8 cellular contexts compared by ENCODE assay signal in the genomic region with DNA sequence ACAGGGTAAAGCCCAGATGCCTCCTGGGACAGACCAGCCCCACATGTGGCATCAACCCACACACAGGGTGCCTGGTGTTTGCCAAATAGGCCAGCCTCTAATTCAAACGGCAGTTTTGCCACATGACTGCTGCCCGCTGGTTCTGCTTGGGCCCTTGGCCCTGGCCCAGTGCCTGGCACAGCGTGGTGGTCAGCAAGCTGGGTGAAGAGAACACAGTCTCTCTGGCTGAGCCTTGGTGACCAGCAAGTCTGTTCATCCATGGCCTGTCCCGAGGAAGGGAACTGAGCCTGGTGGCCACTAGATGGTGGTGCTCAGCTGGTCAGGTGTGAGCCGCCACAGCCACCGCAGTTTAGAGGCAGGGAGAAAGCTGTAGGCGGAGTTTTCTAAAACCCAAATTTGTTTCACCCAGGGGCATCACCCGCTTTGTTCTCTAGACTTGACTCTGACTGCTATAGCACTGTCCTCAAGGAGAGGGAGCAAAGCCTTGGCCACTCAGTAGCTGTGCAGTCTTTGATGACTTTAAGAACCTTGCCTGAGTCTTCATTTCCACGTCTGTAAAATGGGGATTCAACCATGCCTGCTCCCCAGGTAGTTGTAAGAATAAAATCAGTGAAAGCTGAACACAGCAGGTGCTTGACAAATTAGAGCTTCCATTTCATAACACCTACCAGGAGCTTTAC. TPM values are rescaled to one million over a fixed set of nuclear protein-coding genes. Genes with fewer than 3 reads are reported as not detected.
DNase-seq lines count a peak whose midpoint lies in the region; ATAC-seq, FAIRE-seq and TF ChIP-seq lines count a peak whose summit lies in the region.

No MANE protein-coding gene starts in this region.

- H3K4me2 ChIP-seq in hepatocyte, result no peak overlapping the region

- H3K9me2 ChIP-seq in hepatocyte (replicated peaks; ENCODE audit: insufficient read depth), result no peaks in the 10 kb centered on the region

- H4K20me1 ChIP-seq in hepatocyte (ENCODE audit: insufficient read depth, poor library complexity, severe bottlenecking), result no peaks in the 10 kb centered on the region

- intact Hi-C loops in sciatic nerve (cut with DNase I), result loop anchor here (2.0 to 10.0 kb wide), 2 partner anchors 101 to 215 kb away; a partner anchor contains a TSS

- WGBS in hepatocyte (ENCODE audit: low lambda C conversion rate, missing lambda C conversion rate), result 11% methylated on average over 9 of the region's 9 CpGs

- ATAC-seq in sciatic nerve, result peak; percentile 95
- no peak for ATAC-seq in HG03039 (IDR thresholded peaks at IDR 0.05; ENCODE audit: unreplicated experiment)

- no peaks in the 10 kb centered on the region for H3K79me2 ChIP-seq in hepatocyte

- no peak for TF ChIP-seq POLR2A in H54 (IDR thresholded peaks at IDR 0.05; ENCODE audit: low read depth, low read length)

- H3K4me3 ChIP-seq in hepatocyte, result no peak overlapping the region

- peak; percentile 15 for FAIRE-seq in H54 (lab: Jason Lieb, UNC)

- no peaks in the 10 kb centered on the region for H3K9me3 ChIP-seq in hepatocyte (ENCODE audit: low read depth)

- peak; percentile 86 for TF ChIP-seq CTCF in hepatocyte (IDR thresholded peaks at IDR 0.05; ENCODE audit: poor library complexity)

- H3K36me3 ChIP-seq in hepatocyte (replicated peaks; ENCODE audit: insufficient read depth, low read depth), result no peaks in the 10 kb centered on the region

- H3K27ac ChIP-seq in hepatocyte, result no peak overlapping the region

- peaks cover 14% of the 10 kb centered on the region for H3K27me3 ChIP-seq in hepatocyte

- no peaks in the 10 kb centered on the region for H3K4me1 ChIP-seq in hepatocyte (ENCODE audit: insufficient read depth)

- no peak overlapping the region for H2AFZ ChIP-seq in hepatocyte

- DNase-seq in DMS153 treated with DMSO at 0.1 percent for 48 hours (lab: John Stamatoyannopoulos, UW; ENCODE audit: unreplicated experiment) (peak; percentile 73), H54 (ENCODE audit: insufficient read length, low spot score) (peak; percentile 98), NCI-H1436 treated with DMSO at 0.1 percent for 48 hours (lab: John Stamatoyannopoulos, UW) (peak; percentile 26), T-helper 22 cell (ENCODE audit: low read depth) (peak; percentile 23), astrocyte of the hippocampus (ENCODE audit: low read depth, low spot score) (peak; percentile 91), hepatocyte (ENCODE audit: low spot score) (peak; percentile 89), sciatic nerve (ENCODE audit: low spot score) (peak; percentile 85)

RNA-seq across cellular contexts. Expression of a gene that starts 4.7 kb away (rescaled TPM):
- total RNA-seq in hepatocyte, result 0.10 and 1.6 TPM in 2 replicates
- not detected in 2 replicates for polyA plus RNA-seq in hepatocyte
- 9.2 TPM for total RNA-seq in sciatic nerve

RNA-seq across cellular contexts. Expression of a gene that starts 20.8 kb away (rescaled TPM):
- total RNA-seq in hepatocyte (57.0 and 87.0 TPM in 2 replicates), sciatic nerve (75.2 TPM)
- 65.2 and 65.6 TPM in 2 replicates for polyA plus RNA-seq in hepatocyte

RNA-seq across cellular contexts. Expression of a gene that starts 27.5 kb away (rescaled TPM):
- 1.8 and 2.1 TPM in 2 replicates for total RNA-seq in hepatocyte
- 4.3 and 5.0 TPM in 2 replicates for polyA plus RNA-seq in hepatocyte
- 0.40 TPM for total RNA-seq in sciatic nerve

RNA-seq across cellular contexts. Expression of a gene that starts 48.1 kb away (rescaled TPM):
- total RNA-seq in hepatocyte (12.8 and 15.1 TPM in 2 replicates), sciatic nerve (6.0 TPM)
- 54.9 and 68.3 TPM in 2 replicates for polyA plus RNA-seq in hepatocyte

Comparison
In these comparisons a context has a peak if more than half of its experiments do, and no peak if none do; other contexts are left out.
1. DNase-seq: peak in every context shown above with its lines; median percentile 98 in H54; 91 in astrocyte of the hippocampus; 89 in hepatocyte; 85 in sciatic nerve; 73 in DMS153 treated with DMSO at 0.1 percent for 48 hours; 26 in NCI-H1436 treated with DMSO at 0.1 percent for 48 hours; 23 in T-helper 22 cell.